1 cellular context compared by ENCODE assay signal in the genomic region with DNA sequence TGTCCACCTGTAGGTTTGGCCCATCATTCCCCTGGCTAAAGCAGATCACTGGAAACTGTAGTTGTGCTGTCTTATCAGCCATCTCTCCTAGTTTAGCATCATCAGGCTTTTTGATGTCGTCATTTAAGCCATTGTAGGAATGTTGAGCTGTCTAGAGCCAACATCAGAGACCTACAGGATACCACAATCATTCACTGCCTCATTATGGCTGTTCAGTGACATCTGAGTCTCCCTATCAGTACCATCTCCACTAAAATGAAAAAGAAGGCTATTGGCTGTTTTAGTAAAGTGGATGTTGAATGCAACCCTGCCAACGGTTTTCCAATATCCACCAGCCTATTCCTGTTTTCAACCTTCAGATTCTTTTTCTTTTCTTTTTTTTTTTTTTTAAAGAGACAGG.
TF ChIP-seq lines count a peak whose summit lies in the region.

No MANE protein-coding gene starts in this region.

TF ChIP-seq in IMR-90, 13 proteins besides CTCF, POLR2A, EP300 and RAD21 (continued from another document):
- TF ChIP-seq, protein P1, sequence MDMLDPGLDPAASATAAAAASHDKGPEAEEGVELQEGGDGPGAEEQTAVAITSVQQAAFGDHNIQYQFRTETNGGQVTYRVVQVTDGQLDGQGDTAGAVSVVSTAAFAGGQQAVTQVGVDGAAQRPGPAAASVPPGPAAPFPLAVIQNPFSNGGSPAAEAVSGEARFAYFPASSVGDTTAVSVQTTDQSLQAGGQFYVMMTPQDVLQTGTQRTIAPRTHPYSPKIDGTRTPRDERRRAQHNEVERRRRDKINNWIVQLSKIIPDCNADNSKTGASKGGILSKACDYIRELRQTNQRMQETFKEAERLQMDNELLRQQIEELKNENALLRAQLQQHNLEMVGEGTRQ (IDR thresholded peaks at IDR 0.05; ENCODE audit: low read depth, low read length) = no peak
- no peak for TF ChIP-seq FOS (IDR thresholded peaks at IDR 0.05; ENCODE audit: low read depth, low read length)
- TF ChIP-seq CEBPB (IDR thresholded peaks at IDR 0.05; ENCODE audit: low read depth, low read length) = no peak
- TF ChIP-seq CHD1 (IDR thresholded peaks at IDR 0.05; ENCODE audit: low read depth, low read length) = no peak
- no peak for TF ChIP-seq BHLHE40 (IDR thresholded peaks at IDR 0.05; ENCODE audit: low read depth, low read length)
